Comparison of ENCODE assay signal across 1 cellular context in genomic region chr14:61719344-61720301, GRCh38.
TF ChIP-seq lines count a peak whose summit lies in the region.

No MANE protein-coding gene starts in this region.

TF ChIP-seq in endothelial cell of umbilical vein, 7 proteins besides CTCF, POLR2A, EP300 and RAD21 (continued from another document):
- TF ChIP-seq JUN (IDR thresholded peaks at IDR 0.05; ENCODE audit: borderline replicate concordance, insufficient read depth, insufficient read length, low read depth): no peak
- no peak for TF ChIP-seq FOS (IDR thresholded peaks at IDR 0.05; ENCODE audit: borderline replicate concordance, insufficient read depth, low read length)
- no peak for TF ChIP-seq POLR2AphosphoS5 (IDR thresholded peaks at IDR 0.05; ENCODE audit: insufficient read depth, low read depth, low read length)
- no peak for TF ChIP-seq EZH2 (IDR thresholded peaks at IDR 0.05; ENCODE audit: borderline replicate concordance, low read depth, low read length, severe bottlenecking)
- TF ChIP-seq MYC (IDR thresholded peaks at IDR 0.05; ENCODE audit: low read depth, low read length): no peak
